21 cellular contexts compared by ENCODE assay signal in genomic region chr17:28252436-28252835, GRCh38.
A peak's percentile ranks its signal among the peaks of the same experiment; 100 is the strongest.
DNase-seq lines count a peak whose midpoint lies in the region; ATAC-seq and TF ChIP-seq lines count a peak whose summit lies in the region.
"Had no signal": no experiment of that assay in that cellular context is flagged by ENCODE, and none has a peak within 500 bp of the region (broad histone marks: within the 10 kb centered on the region; RNA-seq: fewer than 3 reads in every experiment).

No MANE protein-coding gene starts in this region.

- no peaks in the 10 kb centered on the region for H4K20me1 ChIP-seq in PC-3 (ENCODE audit: low read length)

- POLR2A ChIA-PET in PC-3 (lab: Charles Lee; ENCODE audit: unreplicated experiment) = no interaction called here

- DNase-seq in GM04503 (ENCODE audit: low read depth) (peak; percentile 34), PC-3 (peak; percentile 80), renal cortical epithelial cell (ENCODE audit: low read depth) (peak; percentile 83), ureter (ENCODE audit: low spot score) (no peak), germinal center (ENCODE audit: low spot score) (no peak)
- DNase-seq: activated effector memory CD4-positive, alpha-beta T cell treated with Interleukin-2 at 50 U/mL for 16 hours; dermis blood vessel endothelial cell; DMS53; mucosa of descending colon; NCI-H2227 treated with DMSO at 0.1 percent for 48 hours; NK-92 treated with Interleukin-12 subunit alpha and Interleukin-12 subunit beta, amount 100 ng/mL, for 24 hours; stimulated activated CD4-positive, alpha-beta T cell treated with anti-CD3 and anti-CD28 coated beads, Interleukin-4, amount 100 ng/mL, for 24 hours; T-helper 17 cell; thyroid gland had no signal

- no peak overlapping the region for H3K9ac ChIP-seq in PC-3 (ENCODE audit: low read length)
- H3K9ac ChIP-seq: KMS-11 had no signal

- no peaks in the 10 kb centered on the region for H3K79me2 ChIP-seq in PC-3 (ENCODE audit: low read length)

- H3K9me2 ChIP-seq in PC-3 (replicated peaks; ENCODE audit: low read length) = no peaks in the 10 kb centered on the region

- no peaks in the 10 kb centered on the region for H3F3A ChIP-seq in PC-3 (ENCODE audit: low read length, unreplicated experiment)

- no peak overlapping the region for H3K27ac ChIP-seq in PC-3 (ENCODE audit: low read length)
- H3K27ac ChIP-seq: C4-2B, esophagus muscularis mucosa, HL-60, KMS-11 had no signal

- CTCF ChIA-PET in PC-3 (lab: Charles Lee) = no interaction called here

- H2AFZ ChIP-seq in PC-3 (ENCODE audit: low read length) = no peak overlapping the region

- no peak overlapping the region for H3K4me3 ChIP-seq in PC-3 (ENCODE audit: low read length)
- H3K4me3 ChIP-seq: mucosa of descending colon had no signal

- no TSS peak for BruUV-seq in PC-3 (replicated peaks; lab: Mats Ljungman, UMichigan)

- H3K27me3 ChIP-seq in PC-3 (ENCODE audit: low read length) = no peaks in the 10 kb centered on the region
- H3K27me3 ChIP-seq: thyroid gland had no signal

- peaks cover 12% of the 10 kb centered on the region for H3K4me1 ChIP-seq in PC-3 (ENCODE audit: insufficient read depth, low read length)
- H3K4me1 ChIP-seq: thyroid gland had no signal

- no peak for TF ChIP-seq CTCF in PC-3 (conservative IDR thresholded peaks at IDR 0.05; ENCODE audit: low read depth, low read length)

- no peaks in the 10 kb centered on the region for H3K9me3 ChIP-seq in PC-3 (ENCODE audit: low read length)
- H3K9me3 ChIP-seq: esophagus muscularis mucosa, mucosa of descending colon, thyroid gland had no signal

- intact Hi-C loops in PC-3 (cut with micrococcal nuclease) = loop anchor here (5.0 to 10.0 kb wide), 3 partner anchors 62 to 445 kb away; partner anchors contain the start of genes LYRM9 and TMEM97

- H3K36me3 ChIP-seq in PC-3 (ENCODE audit: low read depth, low read length) = no peaks in the 10 kb centered on the region
- H3K36me3 ChIP-seq: esophagus muscularis mucosa, thyroid gland had no signal

- 0 out of 2 replicates have a peak overlapping the region, but pooled peaks have one; percentile 49 for H3K4me2 ChIP-seq in PC-3 (ENCODE audit: low read length)

- peak; percentile 48 for ATAC-seq in PC-3
- ATAC-seq in esophagus mucosa = peak; percentile 49
- no peak for ATAC-seq in GM18873 (IDR thresholded peaks at IDR 0.05; ENCODE audit: low FRiP score, unreplicated experiment)
- ATAC-seq in HG03460 (IDR thresholded peaks at IDR 0.05; ENCODE audit: unreplicated experiment) = no peak

Comparison
In these comparisons a context has a peak if more than half of its experiments do, and no peak if none do; other contexts are left out.
1. DNase-seq: peak in GM04503 (single experiment), PC-3 (single experiment) and renal cortical epithelial cell (single experiment); none in ureter (single experiment) and germinal center (single experiment).
2. ATAC-seq: peak in PC-3 (single experiment) and esophagus mucosa (single experiment); none in GM18873 (single experiment) and HG03460 (single experiment).